In the genomic region with DNA sequence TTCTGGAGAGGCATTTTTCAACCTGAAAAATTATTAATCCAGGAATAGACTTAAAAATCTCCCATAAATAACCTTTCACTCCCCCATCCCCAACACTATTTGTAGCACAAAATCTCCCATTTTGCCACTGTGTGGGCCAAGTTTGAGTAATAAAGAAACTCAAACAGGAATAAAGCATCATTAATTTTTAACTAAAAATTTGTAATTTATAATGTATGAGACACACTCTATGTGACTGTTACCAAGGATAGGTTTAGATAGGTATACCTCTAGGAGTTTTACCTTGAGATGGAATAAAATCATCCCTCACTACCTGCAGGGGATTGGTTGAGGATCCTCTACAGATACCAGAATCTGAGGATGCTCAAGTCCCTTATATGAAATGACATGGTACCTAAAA, we compare ENCODE assay signal across 25 cellular contexts.
"Had no signal": no experiment of that assay in that cellular context is flagged by ENCODE, and none has a peak within 500 bp of the region (broad histone marks: within the 10 kb centered on the region; RNA-seq: fewer than 3 reads in every experiment).

No MANE protein-coding gene starts in this region.

- ATAC-seq: activated naive CD8-positive, alpha-beta T cell treated with anti-CD3 and anti-CD28 coated beads, Interleukin-2, amount 50 U/mL, for 24 hours; esophagus mucosa; sciatic nerve; stimulated activated naive CD8-positive, alpha-beta T cell treated with anti-CD3 and anti-CD28 coated beads, Interleukin-15, Interleukin-2, amounts not matched to agents 100 U/mL and 50 U/mL, for 24 hours had no signal

- H3K9me3 ChIP-seq: neutrophil, prostate gland, testis, transverse colon had no signal

- H3K27ac Mint-ChIP-seq: activated naive CD8-positive, alpha-beta T cell treated with anti-CD3 and anti-CD28 coated beads, Interleukin-2, amount 50 U/mL, for 24 hours; mesothelial cell of epicardium; nephron progenitor cell had no signal

- H3K4me3 ChIP-seq: prostate gland, skin epidermis, testis, transverse colon had no signal

- H3K27me3 ChIP-seq: neutrophil, testis, transverse colon had no signal

- H3K4me1 Mint-ChIP-seq: mesothelial cell of epicardium, nephron progenitor cell had no signal

- H3K4me1 ChIP-seq: prostate gland, testis, transverse colon had no signal

- H3K4me3 Mint-ChIP-seq: activated naive CD8-positive, alpha-beta T cell treated with anti-CD3 and anti-CD28 coated beads, Interleukin-2, amount 50 U/mL, for 24 hours; immature natural killer cell; mesothelial cell of epicardium; naive B cell; nephron progenitor cell had no signal

- DNase-seq: activated CD4-positive, alpha-beta T cell treated with anti-CD3 and anti-CD28 coated beads for 4 hours; activated CD4-positive, alpha-beta T cell treated with anti-CD3 and anti-CD28 coated beads, Interleukin-2, amount 50 U/mL, for 48 hours; activated CD8-positive, alpha-beta memory T cell treated with anti-CD3 and anti-CD28 coated beads for 24 hours; activated gamma-delta T cell; activated naive CD4-positive, alpha-beta T cell treated with anti-CD3 and anti-CD28 coated beads, Interleukin-2, amount 50 U/mL, for 16 hours; activated naive CD8-positive, alpha-beta T cell treated with anti-CD3 and anti-CD28 coated beads, Interleukin-2, amount 50 U/mL, for 24 hours; amygdala; foreskin fibroblast; head of caudate nucleus; immature natural killer cell; naive B cell; nephron progenitor cell; stimulated activated CD4-positive, alpha-beta T cell treated with anti-CD3 and anti-CD28 coated beads, Interleukin-12 subunit alpha, Interleukin-12 subunit beta, amount 100 ng/mL, for 4 hours; stimulated activated CD4-positive, alpha-beta T cell treated with anti-CD3 and anti-CD28 coated beads, Interleukin-4, amount 100 ng/mL, for 1 hour; stimulated activated naive CD8-positive, alpha-beta T cell treated with anti-CD3 and anti-CD28 coated beads, Interleukin-15, Interleukin-2, amounts not matched to agents 100 U/mL and 50 U/mL, for 24 hours; T-helper 9 cell; testis; transverse colon had no signal

- H3K27ac ChIP-seq: neutrophil, prostate gland, skin epidermis, testis, transverse colon, VCaP had no signal

- H3K36me3 ChIP-seq: prostate gland had no signal

- H3K27me3 Mint-ChIP-seq: activated naive CD8-positive, alpha-beta T cell treated with anti-CD3 and anti-CD28 coated beads, Interleukin-2, amount 50 U/mL, for 24 hours; naive B cell had no signal

- H3K9me3 Mint-ChIP-seq: activated naive CD8-positive, alpha-beta T cell treated with anti-CD3 and anti-CD28 coated beads, Interleukin-2, amount 50 U/mL, for 24 hours; immature natural killer cell; mesothelial cell of epicardium; naive B cell; nephron progenitor cell had no signal
